15 cellular contexts compared by ENCODE assay signal in the genomic region with DNA sequence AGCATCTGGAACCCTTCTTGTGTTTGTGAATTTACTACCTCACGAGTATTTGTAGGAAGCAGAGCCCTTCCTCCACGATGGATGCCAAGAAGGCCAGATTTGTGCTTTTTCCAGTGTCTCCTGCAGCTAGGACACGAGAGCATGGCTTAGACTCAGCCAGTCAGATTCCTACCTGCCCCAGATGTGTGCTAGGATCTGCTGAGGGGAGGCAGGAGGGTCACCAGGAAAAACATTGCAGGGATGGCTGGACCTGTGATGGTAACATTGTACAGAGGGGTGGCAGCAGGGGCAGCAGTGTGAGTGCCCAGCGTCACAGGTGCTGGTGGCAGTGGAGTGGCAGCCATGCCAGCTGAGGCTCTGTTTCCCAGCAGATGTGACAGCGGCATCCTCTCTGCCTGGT.
DNase-seq lines count a peak whose midpoint lies in the region; TF ChIP-seq lines count a peak whose summit lies in the region.
"Had no signal": no experiment of that assay in that cellular context is flagged by ENCODE, and none has a peak within 500 bp of the region (broad histone marks: within the 10 kb centered on the region; RNA-seq: fewer than 3 reads in every experiment).

No MANE protein-coding gene starts in this region.

- peaks cover 6% of the 10 kb centered on the region for H3K9me3 Mint-ChIP-seq in osteocyte (ENCODE audit: unreplicated experiment)

- H3F3A ChIP-seq in SK-N-SH (replicated peaks; ENCODE audit: insufficient read depth): no peaks in the 10 kb centered on the region

- no peak for TF ChIP-seq RAD21 in SK-N-SH (IDR thresholded peaks at IDR 0.05; ENCODE audit: low read length)

- no peaks in the 10 kb centered on the region for H3K27me3 ChIP-seq in esophagus muscularis mucosa
- no peaks in the 10 kb centered on the region for H3K27me3 ChIP-seq in vagina
- peaks cover 7% of the 10 kb centered on the region; the same call in 1 of the 2 replicates for H3K27me3 ChIP-seq in SK-N-SH (ENCODE audit: insufficient read depth)
- H3K27me3 ChIP-seq: BLaER1 treated with 17β-estradiol and CSF1 and Interleukin-3, amounts not matched to agents 10 nM and 100 nM had no signal

- peaks cover 2% of the 10 kb centered on the region for H3K36me3 Mint-ChIP-seq in osteocyte (ENCODE audit: unreplicated experiment)
- H3K36me3 Mint-ChIP-seq: CD8-positive, alpha-beta T cell had no signal

- CTCF ChIA-PET in SK-N-SH (lab: Yijun Ruan, JAX): no interaction called here

- H3K79me2 ChIP-seq in SK-N-SH (ENCODE audit: insufficient read depth): no peaks in the 10 kb centered on the region

- WGBS in esophagus muscularis mucosa: 93% methylated on average over 5 of the region's 5 CpGs
- 47% methylated on average over 5 of the region's 5 CpGs for WGBS in SK-N-SH (ENCODE audit: low lambda C conversion rate)

- DNase-seq in activated effector memory CD4-positive, alpha-beta T cell treated with anti-CD3 and anti-CD28 coated beads, Interleukin-2, amount 50 U/mL, for 16 hours: peak; percentile 38
- no peak for DNase-seq in activated effector memory CD4-positive, alpha-beta T cell treated with Interleukin-2 at 50 U/mL for 16 hours
- DNase-seq in esophagus muscularis mucosa (ENCODE audit: extremely low spot score) (peak; percentile 57), osteocyte (ENCODE audit: extremely low spot score, unreplicated experiment) (peak; percentile 64), vagina (ENCODE audit: extremely low spot score in 2 of 2) (peak; percentile 43 to 78), SK-N-SH (no peak), DMS53 (lab: John Stamatoyannopoulos, UW) (no peak)
- DNase-seq: Calu3, DND-41, EL, H9 had no signal

- no peaks in the 10 kb centered on the region for H3K4me1 Mint-ChIP-seq in osteocyte (ENCODE audit: unreplicated experiment)
- H3K4me1 Mint-ChIP-seq: H9 had no signal

- TF ChIP-seq EP300 in esophagus muscularis mucosa (IDR thresholded peaks at IDR 0.05): no peak
- TF ChIP-seq EP300 in SK-N-SH (IDR thresholded peaks at IDR 0.05; ENCODE audit: borderline replicate concordance in 1 of 2, low read depth in 1 of 2, low read length in 1 of 2): no peak

- no peak overlapping the region for H3K4me2 ChIP-seq in SK-N-SH
- H3K4me2 ChIP-seq: BLaER1 treated with 17β-estradiol and CSF1 and Interleukin-3, amounts not matched to agents 10 nM and 100 nM had no signal

- TF ChIP-seq CTCF in esophagus muscularis mucosa (IDR thresholded peaks at IDR 0.05): no peak
- TF ChIP-seq CTCF in osteocyte (IDR thresholded peaks at IDR 0.05): no peak
- TF ChIP-seq CTCF in vagina (IDR thresholded peaks at IDR 0.05): no peak
- no peak for TF ChIP-seq CTCF in SK-N-SH (IDR thresholded peaks at IDR 0.05)

- peaks cover 54% of the 10 kb centered on the region for H3K27me3 Mint-ChIP-seq in osteocyte (ENCODE audit: unreplicated experiment)

- H3K4me3 Mint-ChIP-seq in osteocyte (ENCODE audit: unreplicated experiment): no peak overlapping the region
- H3K4me3 Mint-ChIP-seq: B cell; CD8-positive, alpha-beta T cell; H9 had no signal

- no peaks in the 10 kb centered on the region for H3K9me2 ChIP-seq in SK-N-SH

- POLR2A ChIA-PET in SK-N-SH (lab: Yijun Ruan, JAX): no interaction called here

- H3K36me3 ChIP-seq in esophagus muscularis mucosa: no peaks in the 10 kb centered on the region
- no peaks in the 10 kb centered on the region for H3K36me3 ChIP-seq in vagina
- H3K36me3 ChIP-seq in SK-N-SH (replicated peaks in 1 of 2; ENCODE audit: control insufficient read depth in 1 of 2, insufficient read depth in 2 of 2, low read length in 1 of 2): no peaks in the 10 kb centered on the region
- H3K36me3 ChIP-seq: BLaER1 treated with 17β-estradiol and CSF1 and Interleukin-3, amounts not matched to agents 10 nM and 100 nM had no signal

- H2AFZ ChIP-seq in SK-N-SH (ENCODE audit: low read depth): no peak overlapping the region

- H3K27ac Mint-ChIP-seq in osteocyte (ENCODE audit: unreplicated experiment): no peak overlapping the region
- H3K27ac Mint-ChIP-seq: CD8-positive, alpha-beta T cell; H9 had no signal

- H3K9me3 ChIP-seq in esophagus muscularis mucosa (peaks cover 0 to 3% (median 0%) of the 10 kb centered on the region in 4 donors), vagina (no peaks in the 10 kb centered on the region), SK-N-SH (no peaks in the 10 kb centered on the region)

- H4K20me1 ChIP-seq in SK-N-SH (ENCODE audit: insufficient read depth): no peaks in the 10 kb centered on the region
- H4K20me1 ChIP-seq: BLaER1 treated with 17β-estradiol and CSF1 and Interleukin-3, amounts not matched to agents 10 nM and 100 nM had no signal

- H3K27ac ChIP-seq in esophagus muscularis mucosa (replicated peaks in 1 of 4) (no peak overlapping the region), vagina (no peak overlapping the region), SK-N-SH (ENCODE audit: low read depth in 2 of 2, low read length in 1 of 2) (no peak overlapping the region)
- H3K27ac ChIP-seq: BLaER1 treated with 17β-estradiol and CSF1 and Interleukin-3, amounts not matched to agents 10 nM and 100 nM had no signal

- intact Hi-C loops in esophagus muscularis mucosa (cut with DNase I) (no loop called here), vagina (cut with DNase I) (no loop called here)

- H3K4me3 ChIP-seq in esophagus muscularis mucosa: no peak overlapping the region
- no peak overlapping the region for H3K4me3 ChIP-seq in vagina
- no peak overlapping the region for H3K4me3 ChIP-seq in SK-N-SH (ENCODE audit: low read depth in 2 of 2, low read length in 1 of 2)
- H3K4me3 ChIP-seq: BLaER1 treated with 17β-estradiol and CSF1 and Interleukin-3, amounts not matched to agents 10 nM and 100 nM; GM12878 had no signal

- no peak for TF ChIP-seq POLR2A in esophagus muscularis mucosa (IDR thresholded peaks at IDR 0.05; ENCODE audit: low read depth)
- TF ChIP-seq POLR2A in vagina (IDR thresholded peaks at IDR 0.05): no peak

- no peak overlapping the region for H3K9ac ChIP-seq in SK-N-SH
- H3K9ac ChIP-seq: BLaER1 treated with 17β-estradiol and CSF1 and Interleukin-3, amounts not matched to agents 10 nM and 100 nM had no signal

- peaks cover 0 to 9% (median 0%) of the 10 kb centered on the region in 4 donors for H3K4me1 ChIP-seq in esophagus muscularis mucosa
- no peaks in the 10 kb centered on the region for H3K4me1 ChIP-seq in vagina
- H3K4me1 ChIP-seq in SK-N-SH (ENCODE audit: control insufficient read depth in 1 of 2, insufficient read depth in 2 of 2, low read depth in 1 of 2, low read length in 1 of 2): no peaks in the 10 kb centered on the region; a peak in 1 of 4 replicates

TF ChIP-seq in SK-N-SH, 30 proteins besides CTCF, POLR2A, EP300 and RAD21:
- no peak for TF ChIP-seq MXI1 (IDR thresholded peaks at IDR 0.05; ENCODE audit: low read depth, low read length)
- no peak for TF ChIP-seq NFIC (IDR thresholded peaks at IDR 0.05; ENCODE audit: borderline replicate concordance)
- TF ChIP-seq, protein P1, sequence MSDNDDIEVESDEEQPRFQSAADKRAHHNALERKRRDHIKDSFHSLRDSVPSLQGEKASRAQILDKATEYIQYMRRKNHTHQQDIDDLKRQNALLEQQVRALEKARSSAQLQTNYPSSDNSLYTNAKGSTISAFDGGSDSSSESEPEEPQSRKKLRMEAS (IDR thresholded peaks at IDR 0.05; ENCODE audit: low read depth): no peak
- TF ChIP-seq GABPA (IDR thresholded peaks at IDR 0.05; ENCODE audit: low read depth): no peak
- TF ChIP-seq ELF1 (IDR thresholded peaks at IDR 0.05): no peak
- TF ChIP-seq POLR2AphosphoS5 (IDR thresholded peaks at IDR 0.05; ENCODE audit: low read depth, low read length): no peak
- no peak for TF ChIP-seq MEF2A (IDR thresholded peaks at IDR 0.05; ENCODE audit: borderline replicate concordance, low read depth)
- no peak for TF ChIP-seq GATA2 (CRISPR knock-in tag; IDR thresholded peaks at IDR 0.05)
- no peak for TF ChIP-seq CHD2 (IDR thresholded peaks at IDR 0.05; ENCODE audit: low read length, partially characterized antibody)
- no peak for TF ChIP-seq RFX5 (IDR thresholded peaks at IDR 0.05; ENCODE audit: low read length)
- TF ChIP-seq, protein P2, sequence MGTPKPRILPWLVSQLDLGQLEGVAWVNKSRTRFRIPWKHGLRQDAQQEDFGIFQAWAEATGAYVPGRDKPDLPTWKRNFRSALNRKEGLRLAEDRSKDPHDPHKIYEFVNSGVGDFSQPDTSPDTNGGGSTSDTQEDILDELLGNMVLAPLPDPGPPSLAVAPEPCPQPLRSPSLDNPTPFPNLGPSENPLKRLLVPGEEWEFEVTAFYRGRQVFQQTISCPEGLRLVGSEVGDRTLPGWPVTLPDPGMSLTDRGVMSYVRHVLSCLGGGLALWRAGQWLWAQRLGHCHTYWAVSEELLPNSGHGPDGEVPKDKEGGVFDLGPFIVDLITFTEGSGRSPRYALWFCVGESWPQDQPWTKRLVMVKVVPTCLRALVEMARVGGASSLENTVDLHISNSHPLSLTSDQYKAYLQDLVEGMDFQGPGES (IDR thresholded peaks at IDR 0.05; ENCODE audit: low read depth, low read length): no peak
- TF ChIP-seq TEAD4 (IDR thresholded peaks at IDR 0.05; ENCODE audit: borderline replicate concordance, insufficient read depth): no peak

Comparison
In these comparisons a context has a peak if more than half of its experiments do, and no peak if none do; other contexts are left out.
1. DNase-seq: peak in activated effector memory CD4-positive, alpha-beta T cell treated with anti-CD3 and anti-CD28 coated beads, Interleukin-2, amount 50 U/mL, for 16 hours (single experiment), esophagus muscularis mucosa (single experiment), osteocyte (single experiment) and vagina (2 of 2); none in activated effector memory CD4-positive, alpha-beta T cell treated with Interleukin-2 at 50 U/mL for 16 hours (single experiment), SK-N-SH (single experiment) and DMS53 (single experiment).